Comparison of ENCODE assay signal across 9 cellular contexts in genomic region chr10:132515811-132516726, GRCh38. TPM values are rescaled to one million over a fixed set of nuclear protein-coding genes. Genes with fewer than 3 reads are reported as not detected.
A peak's percentile ranks its signal among the peaks of the same experiment; 100 is the strongest.
DNase-seq lines count a peak whose midpoint lies in the region; ATAC-seq and TF ChIP-seq lines count a peak whose summit lies in the region.
"Had no signal": no experiment of that assay in that cellular context is flagged by ENCODE, and none has a peak within 500 bp of the region (broad histone marks: within the 10 kb centered on the region; RNA-seq: fewer than 3 reads in every experiment).

No MANE protein-coding gene starts in this region.

- H3K27me3 ChIP-seq in H7 (ENCODE audit: control insufficient read depth, insufficient read depth, low read length) (peaks cover 3% of the 10 kb centered on the region; the same call in 1 of the 2 replicates), liver (ENCODE audit: control insufficient read depth in 4 of 4, insufficient read depth in 4 of 4, low read length in 3 of 4) (no peaks in the 10 kb centered on the region)

- no peak for TF ChIP-seq CTCF in activated B cell treated with CpG ODN at 0.5 μM for 24 hours (IDR thresholded peaks at IDR 0.05)
- no peak for TF ChIP-seq CTCF in liver (IDR thresholded peaks at IDR 0.05; ENCODE audit: low read depth, low read length, missing input control)

- peak overlapping the region in 1 of 2 donors; percentile 51 for H3K27ac ChIP-seq in liver (ENCODE audit: low read depth in 1 of 2, low read length in 2 of 2)

- H3K36me3 ChIP-seq in H7 (replicated peaks; ENCODE audit: control insufficient read depth, insufficient read depth, low read length) = no peaks in the 10 kb centered on the region
- H3K36me3 ChIP-seq in liver (ENCODE audit: control insufficient read depth in 4 of 4, insufficient read depth in 3 of 4, low read depth in 1 of 4, low read length in 3 of 4) = no peaks in the 10 kb centered on the region

- peak overlapping the region; percentile 79 for H3K4me3 Mint-ChIP-seq in activated B cell treated with CpG ODN at 0.5 μM for 24 hours
- peak overlapping the region; percentile 19 to 66 for H3K4me3 Mint-ChIP-seq in stimulated activated naive B cell treated with anti-CD40 and anti-IgM and Interleukin-4, amounts not matched to agents 10 μg/mL and 1 μg/mL and 100 μg/mL, for 72 hours
- no peak overlapping the region for H3K4me3 Mint-ChIP-seq in T-cell

- no peaks in the 10 kb centered on the region for H3K9me3 ChIP-seq in liver (ENCODE audit: control insufficient read depth in 4 of 4, low read length in 3 of 4)

- DNase-seq in H7 = peak; percentile 43
- DNase-seq in activated B cell treated with CpG ODN at 0.5 μM for 24 hours = peak; percentile 14
- no peak for DNase-seq in stimulated activated naive B cell treated with anti-CD40 and anti-IgM and Interleukin-4, amounts not matched to agents 10 μg/mL and 1 μg/mL and 100 μg/mL, for 72 hours
- DNase-seq in T-cell = no peak
- DNase-seq in activated CD4-positive, alpha-beta T cell treated with anti-CD3 and anti-CD28 coated beads, Interleukin-2, amount 50 U/mL, for 1 hour = no peak
- DNase-seq in HUDEP-2 (lab: John Stamatoyannopoulos, UW; ENCODE audit: unreplicated experiment in 76 of 76) = no peak
- DNase-seq in midbrain (lab: John Stamatoyannopoulos, UW) = no peak
- DNase-seq: NCI-H1417 treated with DMSO at 0.1 percent for 48 hours had no signal

- CTCF ChIA-PET in activated B cell treated with CpG ODN at 0.5 μM for 24 hours (lab: Charles Lee) (no interaction called here), T-cell (lab: Charles Lee) (no interaction called here)

- H3K4me1 Mint-ChIP-seq in activated B cell treated with CpG ODN at 0.5 μM for 24 hours (peaks cover 4% of the 10 kb centered on the region), T-cell (no peaks in the 10 kb centered on the region)
- H3K4me1 Mint-ChIP-seq in stimulated activated naive B cell treated with anti-CD40 and anti-IgM and Interleukin-4, amounts not matched to agents 10 μg/mL and 1 μg/mL and 100 μg/mL, for 72 hours = peaks cover 4 to 16% of the 10 kb centered on the region in 2 donors

- intact Hi-C loops in activated B cell treated with CpG ODN at 0.5 μM for 24 hours (cut with micrococcal nuclease) = loop anchor here (1.0 to 5.0 kb wide), 2 partner anchors 21 to 39 kb away; partner anchors contain the start of gene INPP5A

- no peaks in the 10 kb centered on the region for H3K36me3 Mint-ChIP-seq in activated B cell treated with CpG ODN at 0.5 μM for 24 hours (ENCODE audit: low read depth)
- no peaks in the 10 kb centered on the region for H3K36me3 Mint-ChIP-seq in stimulated activated naive B cell treated with anti-CD40 and anti-IgM and Interleukin-4, amounts not matched to agents 10 μg/mL and 1 μg/mL and 100 μg/mL, for 72 hours
- H3K36me3 Mint-ChIP-seq in T-cell = no peaks in the 10 kb centered on the region

- TF ChIP-seq RAD21 in liver (IDR thresholded peaks at IDR 0.05) = no peak

- WGBS in liver = 84% methylated on average over 19 of the region's 19 CpGs

- H3K4me1 ChIP-seq in liver (ENCODE audit: control insufficient read depth in 4 of 4, insufficient read depth in 4 of 4, low read length in 3 of 4) = peaks cover 11 to 34% (median 23%) of the 10 kb centered on the region in 4 donors

- no peak for ATAC-seq in activated B cell treated with CpG ODN at 0.5 μM for 24 hours (ENCODE audit: low read depth)
- ATAC-seq in stimulated activated naive B cell treated with anti-CD40 and anti-IgM and Interleukin-4, amounts not matched to agents 10 μg/mL and 1 μg/mL and 100 μg/mL, for 72 hours (replicated peaks) = peak; percentile 37 to 43
- ATAC-seq in T-cell (replicated peaks in 1 of 4) = no peak

- POLR2A ChIA-PET in activated B cell treated with CpG ODN at 0.5 μM for 24 hours (lab: Charles Lee) = interaction anchor here (0.6 kb wide), 1 partner anchor 39 kb away, joined by 3 read pairs; no protein-coding TSS in a partner anchor
- POLR2A ChIA-PET in T-cell (lab: Charles Lee) = no interaction called here

- H3K4me3 ChIP-seq in H7 (ENCODE audit: insufficient read depth, low read depth, low read length) (no peak overlapping the region), liver (ENCODE audit: low read depth in 1 of 3, low read length in 3 of 3) (no peak overlapping the region)

- H3K9me3 Mint-ChIP-seq in activated B cell treated with CpG ODN at 0.5 μM for 24 hours (no peaks in the 10 kb centered on the region), T-cell (peaks cover 0 to 4% (median 3%) of the 10 kb centered on the region in 3 donors)
- H3K9me3 Mint-ChIP-seq in stimulated activated naive B cell treated with anti-CD40 and anti-IgM and Interleukin-4, amounts not matched to agents 10 μg/mL and 1 μg/mL and 100 μg/mL, for 72 hours = peaks cover 1 to 6% of the 10 kb centered on the region in 2 donors

- H3K9ac ChIP-seq in liver (ENCODE audit: low read depth in 1 of 2, low read length in 2 of 2) = no peak overlapping the region

- H3K27ac Mint-ChIP-seq in activated B cell treated with CpG ODN at 0.5 μM for 24 hours (peak overlapping the region; percentile 88), T-cell (no peak overlapping the region)
- no peak overlapping the region for H3K27ac Mint-ChIP-seq in stimulated activated naive B cell treated with anti-CD40 and anti-IgM and Interleukin-4, amounts not matched to agents 10 μg/mL and 1 μg/mL and 100 μg/mL, for 72 hours

- H3K27me3 Mint-ChIP-seq in activated B cell treated with CpG ODN at 0.5 μM for 24 hours = no peaks in the 10 kb centered on the region
- H3K27me3 Mint-ChIP-seq in stimulated activated naive B cell treated with anti-CD40 and anti-IgM and Interleukin-4, amounts not matched to agents 10 μg/mL and 1 μg/mL and 100 μg/mL, for 72 hours = peaks cover 0 to 12% of the 10 kb centered on the region in 2 donors
- peaks cover 0 to 5% of the 10 kb centered on the region in 2 donors for H3K27me3 Mint-ChIP-seq in T-cell

TF ChIP-seq in liver, 16 proteins besides CTCF, POLR2A, EP300 and RAD21:
- TF ChIP-seq ZBTB33 (IDR thresholded peaks at IDR 0.05) = no peak
- TF ChIP-seq, protein P1, sequence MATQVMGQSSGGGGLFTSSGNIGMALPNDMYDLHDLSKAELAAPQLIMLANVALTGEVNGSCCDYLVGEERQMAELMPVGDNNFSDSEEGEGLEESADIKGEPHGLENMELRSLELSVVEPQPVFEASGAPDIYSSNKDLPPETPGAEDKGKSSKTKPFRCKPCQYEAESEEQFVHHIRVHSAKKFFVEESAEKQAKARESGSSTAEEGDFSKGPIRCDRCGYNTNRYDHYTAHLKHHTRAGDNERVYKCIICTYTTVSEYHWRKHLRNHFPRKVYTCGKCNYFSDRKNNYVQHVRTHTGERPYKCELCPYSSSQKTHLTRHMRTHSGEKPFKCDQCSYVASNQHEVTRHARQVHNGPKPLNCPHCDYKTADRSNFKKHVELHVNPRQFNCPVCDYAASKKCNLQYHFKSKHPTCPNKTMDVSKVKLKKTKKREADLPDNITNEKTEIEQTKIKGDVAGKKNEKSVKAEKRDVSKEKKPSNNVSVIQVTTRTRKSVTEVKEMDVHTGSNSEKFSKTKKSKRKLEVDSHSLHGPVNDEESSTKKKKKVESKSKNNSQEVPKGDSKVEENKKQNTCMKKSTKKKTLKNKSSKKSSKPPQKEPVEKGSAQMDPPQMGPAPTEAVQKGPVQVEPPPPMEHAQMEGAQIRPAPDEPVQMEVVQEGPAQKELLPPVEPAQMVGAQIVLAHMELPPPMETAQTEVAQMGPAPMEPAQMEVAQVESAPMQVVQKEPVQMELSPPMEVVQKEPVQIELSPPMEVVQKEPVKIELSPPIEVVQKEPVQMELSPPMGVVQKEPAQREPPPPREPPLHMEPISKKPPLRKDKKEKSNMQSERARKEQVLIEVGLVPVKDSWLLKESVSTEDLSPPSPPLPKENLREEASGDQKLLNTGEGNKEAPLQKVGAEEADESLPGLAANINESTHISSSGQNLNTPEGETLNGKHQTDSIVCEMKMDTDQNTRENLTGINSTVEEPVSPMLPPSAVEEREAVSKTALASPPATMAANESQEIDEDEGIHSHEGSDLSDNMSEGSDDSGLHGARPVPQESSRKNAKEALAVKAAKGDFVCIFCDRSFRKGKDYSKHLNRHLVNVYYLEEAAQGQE (IDR thresholded peaks at IDR 0.05) = no peak
- TF ChIP-seq HNF4A (conservative IDR thresholded peaks at IDR 0.05) = peak; percentile 32 to 59

RNA-seq across cellular contexts. Expression of gene INPP5A, which starts 21.5 kb away (rescaled TPM):
- 21.0 and 29.2 TPM in 2 replicates for total RNA-seq in H7 (2014; rRNA removed; shearing (Covaris generic))
- total RNA-seq in activated B cell treated with CpG ODN at 0.5 μM for 24 hours = 20.5 and 24.9 TPM in 2 replicates
- total RNA-seq in liver = 10 to 100 TPM; 12.6 to 26.5 TPM
- polyA plus RNA-seq in liver = 1 to 10 TPM; 4.3 to 9.1 TPM
- 10 to 100 TPM; 20.9 to 23.1 (median 22.9) TPM for total RNA-seq in T-cell

Comparison
In these comparisons a context has a peak if more than half of its experiments do, and no peak if none do; other contexts are left out.
1. DNase-seq: peak in H7 (single experiment) and activated B cell treated with CpG ODN at 0.5 μM for 24 hours (single experiment); none in stimulated activated naive B cell treated with anti-CD40 and anti-IgM and Interleukin-4, amounts not matched to agents 10 μg/mL and 1 μg/mL and 100 μg/mL, for 72 hours (single experiment), T-cell (0 of 34), activated CD4-positive, alpha-beta T cell treated with anti-CD3 and anti-CD28 coated beads, Interleukin-2, amount 50 U/mL, for 1 hour (single experiment), HUDEP-2 (0 of 76) and midbrain (single experiment).
2. ATAC-seq: peak in stimulated activated naive B cell treated with anti-CD40 and anti-IgM and Interleukin-4, amounts not matched to agents 10 μg/mL and 1 μg/mL and 100 μg/mL, for 72 hours (2 of 2); none in activated B cell treated with CpG ODN at 0.5 μM for 24 hours (single experiment) and T-cell (0 of 4).
3. H3K4me3 Mint-ChIP-seq: peak in activated B cell treated with CpG ODN at 0.5 μM for 24 hours (single experiment) and stimulated activated naive B cell treated with anti-CD40 and anti-IgM and Interleukin-4, amounts not matched to agents 10 μg/mL and 1 μg/mL and 100 μg/mL, for 72 hours (2 of 2); none in T-cell (0 of 3).